1 cellular context compared by ENCODE assay signal in the genomic region with DNA sequence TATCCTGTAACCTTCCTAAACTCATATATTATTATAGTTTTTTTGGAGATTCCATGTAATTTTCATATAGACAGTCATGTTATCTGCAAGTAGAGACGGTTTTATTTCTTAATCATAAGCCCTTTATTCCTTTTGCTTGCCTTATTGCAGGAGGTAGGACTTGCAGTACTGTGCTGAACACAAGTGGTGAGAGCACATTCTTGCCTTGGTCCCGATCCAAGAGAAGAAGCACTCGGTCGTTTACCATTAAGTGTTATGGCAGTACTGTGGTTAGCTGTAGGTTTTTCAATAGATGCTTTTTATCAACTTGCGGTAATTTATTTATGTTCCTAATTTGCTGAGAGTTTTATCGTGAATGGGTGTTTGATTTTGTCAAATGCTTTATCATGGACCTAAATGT.
TF ChIP-seq lines count a peak whose summit lies in the region.

No MANE protein-coding gene starts in this region.

TF ChIP-seq in IMR-90, 13 proteins besides CTCF, POLR2A, EP300 and RAD21:
- TF ChIP-seq CHD1 (IDR thresholded peaks at IDR 0.05; ENCODE audit: low read depth, low read length) (no peak), SMC3 (IDR thresholded peaks at IDR 0.05; ENCODE audit: low read depth, low read length) (no peak), FOS (IDR thresholded peaks at IDR 0.05; ENCODE audit: low read depth, low read length) (no peak), MAZ (IDR thresholded peaks at IDR 0.05; ENCODE audit: borderline replicate concordance, low read depth, low read length) (no peak), MXI1 (IDR thresholded peaks at IDR 0.05; ENCODE audit: borderline replicate concordance, low read depth, low read length) (no peak), ELK1 (IDR thresholded peaks at IDR 0.05; ENCODE audit: borderline replicate concordance, low read depth, low read length) (no peak)
- TF ChIP-seq, protein P1, sequence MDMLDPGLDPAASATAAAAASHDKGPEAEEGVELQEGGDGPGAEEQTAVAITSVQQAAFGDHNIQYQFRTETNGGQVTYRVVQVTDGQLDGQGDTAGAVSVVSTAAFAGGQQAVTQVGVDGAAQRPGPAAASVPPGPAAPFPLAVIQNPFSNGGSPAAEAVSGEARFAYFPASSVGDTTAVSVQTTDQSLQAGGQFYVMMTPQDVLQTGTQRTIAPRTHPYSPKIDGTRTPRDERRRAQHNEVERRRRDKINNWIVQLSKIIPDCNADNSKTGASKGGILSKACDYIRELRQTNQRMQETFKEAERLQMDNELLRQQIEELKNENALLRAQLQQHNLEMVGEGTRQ (IDR thresholded peaks at IDR 0.05; ENCODE audit: low read depth, low read length) = no peak
